In the genomic region with DNA sequence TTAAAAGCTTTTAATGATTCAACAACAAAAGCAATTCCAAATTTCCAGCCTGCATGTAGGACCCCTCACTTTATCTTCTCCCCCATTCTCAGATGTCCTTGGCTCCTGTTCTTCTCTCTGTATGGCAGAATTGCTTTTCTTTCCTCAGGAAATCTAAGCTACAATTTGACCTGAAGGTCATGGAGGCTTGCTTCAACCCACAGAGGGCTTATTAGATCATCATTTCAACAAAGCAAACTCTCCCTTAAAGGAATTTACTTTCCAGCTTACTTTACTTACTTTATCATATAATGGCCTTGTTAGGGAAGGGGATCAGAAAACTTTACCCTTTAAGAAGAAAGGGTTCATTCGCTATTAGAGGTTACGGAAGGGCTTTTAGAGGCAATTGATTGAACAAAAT, we compare ENCODE assay signal across 22 cellular contexts.
DNase-seq lines count a peak whose midpoint lies in the region; TF ChIP-seq lines count a peak whose summit lies in the region.
"Had no signal": no experiment of that assay in that cellular context is flagged by ENCODE, and none has a peak within 500 bp of the region (broad histone marks: within the 10 kb centered on the region; RNA-seq: fewer than 3 reads in every experiment).

No MANE protein-coding gene starts in this region.

- no peak overlapping the region for H3K4me3 ChIP-seq in PC-9
- no peak overlapping the region for H3K4me3 ChIP-seq in esophagus muscularis mucosa
- no peak overlapping the region for H3K4me3 ChIP-seq in smooth muscle cell
- H3K4me3 ChIP-seq in H7 (ENCODE audit: insufficient read depth, low read depth, low read length): no peak overlapping the region
- H3K4me3 ChIP-seq: A549, SJCRH30 had no signal

- no peak for TF ChIP-seq EP300 in esophagus muscularis mucosa (IDR thresholded peaks at IDR 0.05)

- H3K4me2 ChIP-seq in PC-9 (peak overlapping the region; percentile 15), smooth muscle cell (peak overlapping the region; percentile 25)
- H3K4me2 ChIP-seq: A549, KMS-11 had no signal

- POLR2A ChIA-PET in PC-9 (lab: Charles Lee; ENCODE audit: unreplicated experiment): no interaction called here

- intact Hi-C loops in PC-9 (cut with micrococcal nuclease; ENCODE audit: unreplicated experiment) (loop anchor here (5.0 kb wide), 1 partner anchor 366 kb away; no protein-coding TSS in a partner anchor), esophagus muscularis mucosa (cut with DNase I) (no loop called here)

- DNase-seq in PC-9 (no peak), esophagus muscularis mucosa (ENCODE audit: extremely low spot score) (peak; percentile 37), left kidney (ENCODE audit: low read depth, low spot score) (peak; percentile 7), smooth muscle cell (lab: John Stamatoyannopoulos, UW; ENCODE audit: unreplicated experiment) (no peak), H7 (no peak), SK-N-DZ (ENCODE audit: low spot score) (no peak), medulla oblongata (ENCODE audit: extremely low spot score) (no peak)
- DNase-seq: C1 segment of cervical spinal cord; CD4-positive, alpha-beta memory T cell; COR-L47; DMS53; GOT3; NCI-H1092; NCI-H1417 treated with DMSO at 0.1 percent for 48 hours; NCI-H187 treated with DMSO at 0.1 percent for 48 hours; NCI-H524; NCI-H82; NK-92 treated with Interleukin-12 subunit alpha and Interleukin-12 subunit beta, amount 100 ng/mL, for 24 hours; PC-3; SJCRH30 had no signal

- H3K27me3 ChIP-seq in PC-9 (ENCODE audit: insufficient read depth, low read depth) (no peaks in the 10 kb centered on the region), esophagus muscularis mucosa (no peaks in the 10 kb centered on the region), smooth muscle cell (ENCODE audit: low read depth) (no peaks in the 10 kb centered on the region), H7 (ENCODE audit: control insufficient read depth, insufficient read depth, low read length) (no peaks in the 10 kb centered on the region)
- H3K27me3 ChIP-seq: SJCRH30 had no signal

- 97% methylated on average over 2 of the region's 2 CpGs for WGBS in esophagus muscularis mucosa
- 88% methylated on average over 2 of the region's 2 CpGs for WGBS in smooth muscle cell (ENCODE audit: low lambda C conversion rate)

- H3F3A ChIP-seq in PC-9 (ENCODE audit: insufficient read depth, low read depth) (peaks cover 20% of the 10 kb centered on the region), smooth muscle cell (ENCODE audit: low read depth) (no peaks in the 10 kb centered on the region)

- no peaks in the 10 kb centered on the region for H3K36me3 ChIP-seq in PC-9 (ENCODE audit: low read depth)
- no peaks in the 10 kb centered on the region for H3K36me3 ChIP-seq in esophagus muscularis mucosa
- H3K36me3 ChIP-seq in smooth muscle cell (ENCODE audit: low read depth): no peaks in the 10 kb centered on the region
- no peaks in the 10 kb centered on the region for H3K36me3 ChIP-seq in H7 (replicated peaks; ENCODE audit: control insufficient read depth, insufficient read depth, low read length)
- H3K36me3 ChIP-seq: SJCRH30 had no signal

- H3K4me1 ChIP-seq in PC-9 (replicated peaks; ENCODE audit: insufficient read depth) (peaks cover 49% of the 10 kb centered on the region), esophagus muscularis mucosa (no peaks in the 10 kb centered on the region), smooth muscle cell (ENCODE audit: low read depth) (peaks cover 8% of the 10 kb centered on the region)
- H3K4me1 ChIP-seq: A549, SJCRH30 had no signal

- H3K9me3 ChIP-seq in PC-9 (ENCODE audit: insufficient read depth, low read depth) (no peaks in the 10 kb centered on the region), esophagus muscularis mucosa (no peaks in the 10 kb centered on the region), smooth muscle cell (replicated peaks; ENCODE audit: low read depth) (no peaks in the 10 kb centered on the region)
- H3K9me3 ChIP-seq: A549, SJCRH30 had no signal

- no TSS peak for BruUV-seq in PC-9 (replicated peaks; lab: Mats Ljungman, UMichigan)

- no peak overlapping the region for H3K9ac ChIP-seq in smooth muscle cell (ENCODE audit: low read depth)
- H3K9ac ChIP-seq: KMS-11 had no signal

- TF ChIP-seq CTCF in PC-9 (conservative IDR thresholded peaks at IDR 0.05) (no peak), esophagus muscularis mucosa (IDR thresholded peaks at IDR 0.05) (no peak), smooth muscle cell (IDR thresholded peaks at IDR 0.05; ENCODE audit: borderline replicate concordance, insufficient read depth, poor library complexity, severe bottlenecking) (no peak)

- H3K27ac ChIP-seq in PC-9 (peak overlapping the region; percentile 27), esophagus muscularis mucosa (replicated peaks in 1 of 4) (no peak overlapping the region), smooth muscle cell (ENCODE audit: low read depth) (no peak overlapping the region)
- H3K27ac ChIP-seq: A549, KMS-11, SJCRH30 had no signal

- no peaks in the 10 kb centered on the region for H3K79me2 ChIP-seq in PC-9 (ENCODE audit: low read depth)
- no peaks in the 10 kb centered on the region for H3K79me2 ChIP-seq in smooth muscle cell (ENCODE audit: low read depth)

- TF ChIP-seq POLR2A in esophagus muscularis mucosa (IDR thresholded peaks at IDR 0.05; ENCODE audit: low read depth): no peak

- H4K20me1 ChIP-seq in PC-9 (ENCODE audit: insufficient read depth) (no peaks in the 10 kb centered on the region), smooth muscle cell (ENCODE audit: low read depth) (no peaks in the 10 kb centered on the region)

- no peaks in the 10 kb centered on the region for H3K9me2 ChIP-seq in PC-9 (ENCODE audit: insufficient read depth)

- H2AFZ ChIP-seq in PC-9 (no peak overlapping the region), smooth muscle cell (ENCODE audit: low read depth) (no peak overlapping the region)

- CTCF ChIA-PET in PC-9 (lab: Charles Lee): no interaction called here

Comparison
In these comparisons a context has a peak if more than half of its experiments do, and no peak if none do; other contexts are left out.
1. DNase-seq: peak in esophagus muscularis mucosa (single experiment) and left kidney (single experiment); none in PC-9 (0 of 2), smooth muscle cell (single experiment), H7 (single experiment), SK-N-DZ (single experiment) and medulla oblongata (single experiment).